Comparison of ENCODE assay signal across 16 cellular contexts in genomic region chr10:113603057-113603777, GRCh38. TPM values are rescaled to one million over a fixed set of nuclear protein-coding genes. Genes with fewer than 3 reads are reported as not detected.
DNase-seq lines count a peak whose midpoint lies in the region; ATAC-seq and TF ChIP-seq lines count a peak whose summit lies in the region.
"Had no signal": no experiment of that assay in that cellular context is flagged by ENCODE, and none has a peak within 500 bp of the region (broad histone marks: within the 10 kb centered on the region; RNA-seq: fewer than 3 reads in every experiment).

No MANE protein-coding gene starts in this region.

- no peaks in the 10 kb centered on the region for H3K9me3 ChIP-seq in heart left ventricle
- H3K9me3 ChIP-seq in gastrocnemius medialis, result no peaks in the 10 kb centered on the region

- H3K36me3 ChIP-seq in heart left ventricle (peaks cover 0 to 94% (median 27%) of the 10 kb centered on the region in 9 donors), gastrocnemius medialis (peaks cover 0 to 64% of the 10 kb centered on the region in 2 donors)
- H3K36me3 ChIP-seq: BLaER1 treated with 17β-estradiol and CSF1 and Interleukin-3, amounts not matched to agents 10 nM and 100 nM had no signal

- H3K27ac ChIP-seq in heart left ventricle (peak overlapping the region in 9 of 12 donors; percentile 44 to 84 (median 68)), gastrocnemius medialis (peak overlapping the region; percentile 70 to 96 (median 88))
- H3K27ac ChIP-seq: BLaER1 treated with 17β-estradiol and CSF1 and Interleukin-3, amounts not matched to agents 10 nM and 100 nM; HL-60 had no signal

- TF ChIP-seq CTCF in heart left ventricle (IDR thresholded peaks at IDR 0.05) (no peak), gastrocnemius medialis (IDR thresholded peaks at IDR 0.05 in 4 of 5, conservative IDR thresholded peaks at IDR 0.05 in 1 of 5) (no peak)

- in situ Hi-C loops in gastrocnemius medialis (cut with MboI; ENCODE audit: low sequenced_read_pairs in 4 of 4), result no loop called here

- TF ChIP-seq POLR2A in heart left ventricle (IDR thresholded peaks at IDR 0.05) (no peak), gastrocnemius medialis (IDR thresholded peaks at IDR 0.05) (peak; percentile 26 to 32)

- H3K4me3 ChIP-seq in heart left ventricle (no peak overlapping the region), gastrocnemius medialis (no peak overlapping the region)
- H3K4me3 ChIP-seq: BLaER1 treated with 17β-estradiol and CSF1 and Interleukin-3, amounts not matched to agents 10 nM and 100 nM had no signal

- intact Hi-C loops in heart left ventricle (cut with DNase I) (no loop called here), left cardiac atrium (cut with DNase I) (no loop called here), gastrocnemius medialis (cut with DNase I; ENCODE audit: low total_unique reads) (no loop called here)

- 43 to 64% (median 59%) methylated on average over 10 to 13 of the region's 13 CpGs for WGBS in heart left ventricle, 4 donors

- H3K4me1 ChIP-seq in heart left ventricle, result peaks cover 0 to 42% (median 13%) of the 10 kb centered on the region in 12 donors
- H3K4me1 ChIP-seq in gastrocnemius medialis, result peaks cover 13 to 29% of the 10 kb centered on the region in 2 donors

- ATAC-seq in heart left ventricle (peak; percentile 40 to 77 (median 72)), left cardiac atrium (no peak), gastrocnemius medialis (peak; percentile 52 to 82), GM19324 (IDR thresholded peaks at IDR 0.05; ENCODE audit: low FRiP score, unreplicated experiment) (no peak)
- ATAC-seq: HCT116 had no signal

- H3K27me3 ChIP-seq in heart left ventricle (peaks cover 0 to 3% (median 0%) of the 10 kb centered on the region in 9 donors), gastrocnemius medialis (no peaks in the 10 kb centered on the region)
- H3K27me3 ChIP-seq: BLaER1 treated with 17β-estradiol and CSF1 and Interleukin-3, amounts not matched to agents 10 nM and 100 nM had no signal

- DNase-seq in heart left ventricle, result peak in 3 of 5 donors; percentile 25 to 55 (median 49)
- DNase-seq in left cardiac atrium, result no peak
- peak; percentile 75 for DNase-seq in mesenteric fat pad (ENCODE audit: low spot score)
- peak in 1 of 2 donors; percentile 85 for DNase-seq in gastrocnemius medialis
- no peak for DNase-seq in GM03348 (ENCODE audit: low spot score)
- no peak for DNase-seq in activated naive CD4-positive, alpha-beta T cell (lab: John Stamatoyannopoulos, UW)
- DNase-seq: ACHN; CD4-positive, CD25-positive, alpha-beta regulatory T cell; DMS53; GF-D8 had no signal

RNA-seq across cellular contexts. Expression of gene HABP2, which starts 50.4 kb away (rescaled TPM):
- total RNA-seq in heart left ventricle, result under 1 TPM in 1 of 9 donors, not detected in 8; 0.23 TPM
- under 1 TPM in 1 of 2 donors, not detected in 1; 0.30 TPM for polyA plus RNA-seq in heart left ventricle
- not detected for total RNA-seq in left cardiac atrium
- not detected for total RNA-seq in mesenteric fat pad
- total RNA-seq in gastrocnemius medialis, result under 1 TPM in 2 of 4 donors, not detected in 2; 0.26 to 0.60 TPM
- total RNA-seq: A172; CD4-positive, CD25-positive, alpha-beta regulatory T cell; H4 had no signal
- polyA plus RNA-seq: CD4-positive, CD25-positive, alpha-beta regulatory T cell had no signal

Comparison
In these comparisons a context has a peak if more than half of its experiments do, and no peak if none do; other contexts are left out.
1. ATAC-seq: peak in heart left ventricle (4 of 4) and gastrocnemius medialis (2 of 2); none in left cardiac atrium (0 of 2) and GM19324 (single experiment).
2. DNase-seq: peak in heart left ventricle (3 of 5) and mesenteric fat pad (single experiment); none in left cardiac atrium (single experiment), GM03348 (single experiment) and activated naive CD4-positive, alpha-beta T cell (0 of 4).
3. POLR2A ChIP-seq: peak in gastrocnemius medialis (2 of 2); none in heart left ventricle (0 of 2).